26 cellular contexts compared by ENCODE assay signal in the genomic region with DNA sequence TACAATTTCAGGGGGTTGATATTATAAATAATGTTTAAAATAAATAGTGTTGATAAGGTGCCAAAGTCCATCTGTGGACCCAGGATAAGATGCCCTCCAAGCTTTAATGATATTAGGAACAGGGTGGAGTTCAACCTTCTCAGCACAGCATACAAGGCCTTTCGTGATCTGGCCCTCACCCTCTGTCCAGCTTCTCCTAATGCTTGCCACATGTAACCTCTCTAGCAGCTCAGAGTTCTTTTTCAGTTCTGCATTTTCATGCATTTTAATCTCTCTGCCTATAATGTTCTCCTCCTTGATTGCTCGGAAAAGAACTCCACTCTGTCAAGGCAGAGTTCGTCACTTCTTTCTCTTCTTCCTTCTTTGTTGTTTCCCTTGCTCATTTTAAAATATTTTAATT. TPM values are rescaled to one million over a fixed set of nuclear protein-coding genes. Genes with fewer than 3 reads are reported as not detected.
DNase-seq lines count a peak whose midpoint lies in the region; ATAC-seq and TF ChIP-seq lines count a peak whose summit lies in the region.
"Had no signal": no experiment of that assay in that cellular context is flagged by ENCODE, and none has a peak within 500 bp of the region (broad histone marks: within the 10 kb centered on the region; RNA-seq: fewer than 3 reads in every experiment).

No MANE protein-coding gene starts in this region.

- TF ChIP-seq CTCF in GM10248 (IDR thresholded peaks at IDR 0.05; ENCODE audit: control extremely low read depth, extremely low read depth, low read depth, missing control alignments) (no peak), GM20000 (IDR thresholded peaks at IDR 0.05; ENCODE audit: extremely low read depth, missing control alignments) (no peak), activated B cell treated with CpG ODN at 0.5 μM for 24 hours (IDR thresholded peaks at IDR 0.05) (no peak), ovary (IDR thresholded peaks at IDR 0.05) (no peak)

- H3K4me3 Mint-ChIP-seq in activated B cell treated with CpG ODN at 0.5 μM for 24 hours: peak overlapping the region; percentile 65
- H3K4me3 Mint-ChIP-seq in naive B cell: peak overlapping the region in 7 of 8 donors; percentile 17 to 68 (median 58)
- no peak overlapping the region for H3K4me3 Mint-ChIP-seq in activated T-cell treated with anti-CD3 and anti-CD28 coated beads, Interleukin-2, amount 50 U/mL, for 72 hours
- H3K4me3 Mint-ChIP-seq: activated CD4-positive, alpha-beta T cell treated with anti-CD3 and anti-CD28 coated beads, Interleukin-2, amount 10 ng/mL, durations not matched to agents 7 days and 5 days; activated naive CD8-positive, alpha-beta T cell; activated T-helper 17 cell treated with anti-CD3 and anti-CD28 coated beads, Interleukin-2, amount 50 U/mL, for 72 hours; central memory CD8-positive, alpha-beta T cell; stimulated activated naive CD8-positive, alpha-beta T cell treated with anti-CD3 and anti-CD28 coated beads, Interleukin-15, amount 100 ng/mL, for 72 hours had no signal

- DNase-seq in GM10248 (ENCODE audit: extremely low spot score) (peak; percentile 52), GM20000 (ENCODE audit: low spot score) (peak; percentile 47), activated B cell treated with CpG ODN at 0.5 μM for 24 hours (no peak), naive B cell (peak; percentile 42), NCI-H2171 treated with DMSO at 0.1 percent for 48 hours (lab: John Stamatoyannopoulos, UW) (no peak), HUDEP-2 (lab: John Stamatoyannopoulos, UW; ENCODE audit: unreplicated experiment in 76 of 76) (no peak), ovary (no peak)
- no peak for DNase-seq in activated T-cell treated with anti-CD3 and anti-CD28 coated beads, Interleukin-2, amount 50 U/mL, for 72 hours
- DNase-seq: activated CD4-positive, alpha-beta T cell treated with anti-CD3 and anti-CD28 coated beads, Interleukin-2, amount 10 ng/mL, durations not matched to agents 7 days and 5 days; DMS53; foreskin keratinocyte; GF-D8; H7; hippocampal formation; NCI-H1417; NCI-H2107; NCI-H510A treated with DMSO at 0.1 percent for 48 hours; SHP77; stimulated activated CD4-positive, alpha-beta T cell treated with anti-CD3 and anti-CD28 coated beads, Interleukin-4, amount 100 ng/mL, for 24 hours; stimulated activated naive CD8-positive, alpha-beta T cell treated with anti-CD3 and anti-CD28 coated beads, Interleukin-15, amount 100 ng/mL, for 72 hours; tibial artery had no signal

- WGBS in ovary, 3 donors: 81 to 87% (median 81%) methylated on average over 3 of the region's 3 CpGs

- no peaks in the 10 kb centered on the region for H3K9me3 ChIP-seq in ovary
- H3K9me3 ChIP-seq: ascending aorta, tibial artery had no signal

- H3K36me3 Mint-ChIP-seq in activated B cell treated with CpG ODN at 0.5 μM for 24 hours (ENCODE audit: low read depth): no peaks in the 10 kb centered on the region
- H3K36me3 Mint-ChIP-seq in naive B cell: no peaks in the 10 kb centered on the region
- no peaks in the 10 kb centered on the region for H3K36me3 Mint-ChIP-seq in activated T-cell treated with anti-CD3 and anti-CD28 coated beads, Interleukin-2, amount 50 U/mL, for 72 hours (ENCODE audit: insufficient read depth in 2 of 2)

- H3K4me3 ChIP-seq in ovary: no peak overlapping the region
- H3K4me3 ChIP-seq: ascending aorta, lung, tibial artery had no signal

- no peak overlapping the region for H3K27ac ChIP-seq in ovary
- H3K27ac ChIP-seq: ascending aorta, foreskin keratinocyte, tibial artery had no signal

- H3K4me1 Mint-ChIP-seq in activated B cell treated with CpG ODN at 0.5 μM for 24 hours (peaks cover 54% of the 10 kb centered on the region), naive B cell (peaks cover 44 to 69% (median 57%) of the 10 kb centered on the region in 3 donors)
- H3K4me1 Mint-ChIP-seq in activated T-cell treated with anti-CD3 and anti-CD28 coated beads, Interleukin-2, amount 50 U/mL, for 72 hours (ENCODE audit: low read depth): peaks cover 20% of the 10 kb centered on the region
- H3K4me1 Mint-ChIP-seq: activated CD4-positive, alpha-beta T cell treated with anti-CD3 and anti-CD28 coated beads, Interleukin-2, amount 10 ng/mL, durations not matched to agents 7 days and 5 days; activated T-helper 17 cell treated with anti-CD3 and anti-CD28 coated beads, Interleukin-2, amount 50 U/mL, for 72 hours; central memory CD8-positive, alpha-beta T cell had no signal

- ATAC-seq in activated B cell treated with CpG ODN at 0.5 μM for 24 hours (ENCODE audit: low read depth) (peak; percentile 94), naive B cell (ENCODE audit: low read depth in 2 of 2) (peak; percentile 95 to 96)
- ATAC-seq in activated T-cell treated with anti-CD3 and anti-CD28 coated beads, Interleukin-2, amount 50 U/mL, for 72 hours (replicated peaks in 1 of 2): no peak
- ATAC-seq: activated T-helper 17 cell treated with anti-CD3 and anti-CD28 coated beads, Interleukin-2, amount 50 U/mL, for 72 hours; foreskin keratinocyte; stimulated activated naive CD8-positive, alpha-beta T cell treated with anti-CD3 and anti-CD28 coated beads, Interleukin-15, amount 100 ng/mL, for 72 hours had no signal

- H3K27me3 ChIP-seq in ovary: no peaks in the 10 kb centered on the region
- H3K27me3 ChIP-seq: ascending aorta, foreskin keratinocyte, tibial artery had no signal

- POLR2A ChIA-PET in GM10248 (lab: Yijun Ruan, JAX): interaction anchor here (1.0 kb wide), 1 partner anchor 33 kb away, joined by 3 read pairs; no protein-coding TSS in a partner anchor
- POLR2A ChIA-PET in activated B cell treated with CpG ODN at 0.5 μM for 24 hours (lab: Charles Lee): interaction anchor here (0.6 to 5.2 kb wide), 14 partner anchors 7 to 179 kb away, joined by 3 to 41 read pairs (median 6); a partner anchor contains a TSS

- no peak for TF ChIP-seq EP300 in ovary (IDR thresholded peaks at IDR 0.05)

- CTCF ChIA-PET in GM10248 (lab: Yijun Ruan, JAX) (interaction anchor here (0.7 to 5.2 kb wide), 10 partner anchors 8 to 270 kb away, joined by 3 to 31 read pairs (median 6); no protein-coding TSS in a partner anchor), activated B cell treated with CpG ODN at 0.5 μM for 24 hours (lab: Charles Lee) (interaction anchor here (1.3 to 4.2 kb wide), 7 partner anchors 7 to 208 kb away, joined by 3 to 26 read pairs (median 11); a partner anchor contains a TSS)

- intact Hi-C loops in activated B cell treated with CpG ODN at 0.5 μM for 24 hours (cut with micrococcal nuclease) (no loop called here), ovary (cut with DNase I) (no loop called here)

- H3K27me3 Mint-ChIP-seq in activated B cell treated with CpG ODN at 0.5 μM for 24 hours (no peaks in the 10 kb centered on the region), naive B cell (no peaks in the 10 kb centered on the region)
- H3K27me3 Mint-ChIP-seq in activated T-cell treated with anti-CD3 and anti-CD28 coated beads, Interleukin-2, amount 50 U/mL, for 72 hours (ENCODE audit: low read depth): no peaks in the 10 kb centered on the region
- H3K27me3 Mint-ChIP-seq: activated CD4-positive, alpha-beta T cell treated with anti-CD3 and anti-CD28 coated beads, Interleukin-2, amount 10 ng/mL, durations not matched to agents 7 days and 5 days; activated naive CD8-positive, alpha-beta T cell; activated T-helper 17 cell treated with anti-CD3 and anti-CD28 coated beads, Interleukin-2, amount 50 U/mL, for 72 hours; central memory CD8-positive, alpha-beta T cell; stimulated activated naive CD8-positive, alpha-beta T cell treated with anti-CD3 and anti-CD28 coated beads, Interleukin-15, amount 100 ng/mL, for 72 hours had no signal

- no peaks in the 10 kb centered on the region for H3K36me3 ChIP-seq in ovary
- H3K36me3 ChIP-seq: ascending aorta, tibial artery had no signal

- H3K27ac Mint-ChIP-seq in activated B cell treated with CpG ODN at 0.5 μM for 24 hours: peak overlapping the region; percentile 81
- H3K27ac Mint-ChIP-seq in naive B cell: peak overlapping the region in 5 of 6 donors; percentile 32 to 91 (median 69)
- no peak overlapping the region for H3K27ac Mint-ChIP-seq in activated T-cell treated with anti-CD3 and anti-CD28 coated beads, Interleukin-2, amount 50 U/mL, for 72 hours
- H3K27ac Mint-ChIP-seq: activated CD4-positive, alpha-beta T cell treated with anti-CD3 and anti-CD28 coated beads, Interleukin-2, amount 10 ng/mL, durations not matched to agents 7 days and 5 days; activated naive CD8-positive, alpha-beta T cell; activated T-helper 17 cell treated with anti-CD3 and anti-CD28 coated beads, Interleukin-2, amount 50 U/mL, for 72 hours; stimulated activated naive CD8-positive, alpha-beta T cell treated with anti-CD3 and anti-CD28 coated beads, Interleukin-15, amount 100 ng/mL, for 72 hours had no signal

- H3K9me3 Mint-ChIP-seq in activated B cell treated with CpG ODN at 0.5 μM for 24 hours (no peaks in the 10 kb centered on the region), naive B cell (no peaks in the 10 kb centered on the region)
- H3K9me3 Mint-ChIP-seq in activated T-cell treated with anti-CD3 and anti-CD28 coated beads, Interleukin-2, amount 50 U/mL, for 72 hours: no peaks in the 10 kb centered on the region
- H3K9me3 Mint-ChIP-seq: activated T-helper 17 cell treated with anti-CD3 and anti-CD28 coated beads, Interleukin-2, amount 50 U/mL, for 72 hours; central memory CD8-positive, alpha-beta T cell; stimulated activated naive CD8-positive, alpha-beta T cell treated with anti-CD3 and anti-CD28 coated beads, Interleukin-15, amount 100 ng/mL, for 72 hours had no signal

- H3K4me1 ChIP-seq in ovary (ENCODE audit: insufficient read depth): no peaks in the 10 kb centered on the region
- H3K4me1 ChIP-seq: ascending aorta, foreskin keratinocyte, tibial artery had no signal

- TF ChIP-seq POLR2A in ovary (IDR thresholded peaks at IDR 0.05): no peak

RNA-seq across cellular contexts. Expression of a gene that starts 21.4 kb away (rescaled TPM):
- total RNA-seq in activated B cell treated with CpG ODN at 0.5 μM for 24 hours (202 and 220 TPM in 2 replicates), ovary (10 to 100 TPM; 11.6 to 25.7 (median 15.4) TPM)
- polyA plus RNA-seq in naive B cell (ENCODE audit: low read depth in 6 of 6) (100 to 1,000 TPM; 480 to 946 (median 649) TPM), ovary (10 to 100 TPM; 10.7 to 72.0 TPM)
- 100 to 1,000 TPM; 487 to 586 TPM for total RNA-seq in activated T-cell treated with anti-CD3 and anti-CD28 coated beads, Interleukin-2, amount 50 U/mL, for 72 hours

RNA-seq across cellular contexts. Expression of a gene that starts 35.0 kb away (rescaled TPM):
- total RNA-seq in activated B cell treated with CpG ODN at 0.5 μM for 24 hours (5.5 and 5.7 TPM in 2 replicates), ovary (1 to 10 TPM in 4 of 7 donors, under 1 TPM in 3; 0.30 to 5.7 (median 1.7) TPM)
- polyA plus RNA-seq in naive B cell (ENCODE audit: low read depth in 6 of 6) (1 to 10 TPM; 1.3 to 5.6 (median 3.2) TPM), ovary (1 to 10 TPM; 1.2 to 2.2 TPM)
- 10 to 100 TPM; 27.4 to 36.3 TPM for total RNA-seq in activated T-cell treated with anti-CD3 and anti-CD28 coated beads, Interleukin-2, amount 50 U/mL, for 72 hours

Comparison
In these comparisons a context has a peak if more than half of its experiments do, and no peak if none do; other contexts are left out.
1. DNase-seq: peak in GM10248 (single experiment), GM20000 (single experiment) and naive B cell (single experiment); none in activated B cell treated with CpG ODN at 0.5 μM for 24 hours (single experiment), activated T-cell treated with anti-CD3 and anti-CD28 coated beads, Interleukin-2, amount 50 U/mL, for 72 hours (0 of 2), NCI-H2171 treated with DMSO at 0.1 percent for 48 hours (single experiment), HUDEP-2 (0 of 76) and ovary (0 of 5).
2. ATAC-seq: peak in activated B cell treated with CpG ODN at 0.5 μM for 24 hours (single experiment) and naive B cell (2 of 2); none in activated T-cell treated with anti-CD3 and anti-CD28 coated beads, Interleukin-2, amount 50 U/mL, for 72 hours (0 of 2).
3. H3K4me3 Mint-ChIP-seq: peak in activated B cell treated with CpG ODN at 0.5 μM for 24 hours (single experiment) and naive B cell (7 of 8); none in activated T-cell treated with anti-CD3 and anti-CD28 coated beads, Interleukin-2, amount 50 U/mL, for 72 hours (0 of 2).